Comparison of ENCODE assay signal across 9 cellular contexts in genomic region chr2:159209341-159210306, GRCh38.
DNase-seq lines count a peak whose midpoint lies in the region; ATAC-seq and TF ChIP-seq lines count a peak whose summit lies in the region.
"Had no signal": no experiment of that assay in that cellular context is flagged by ENCODE, and none has a peak within 500 bp of the region (broad histone marks: within the 10 kb centered on the region; RNA-seq: fewer than 3 reads in every experiment).

No MANE protein-coding gene starts in this region.

- H3K9me3 ChIP-seq in neuronal stem cell (replicated peaks in 1 of 2; ENCODE audit: control insufficient read depth in 2 of 2, insufficient read depth in 1 of 2, low read depth in 1 of 2, low read length in 2 of 2): peaks cover 4 to 11% of the 10 kb centered on the region in 2 donors
- H3K9me3 ChIP-seq: prostate gland had no signal

- H3K4me2 ChIP-seq in neuronal stem cell (ENCODE audit: insufficient read depth, low read length, poor library complexity, severe bottlenecking): no peak overlapping the region

- H3K9me3 Mint-ChIP-seq in endothelial cell (ENCODE audit: unreplicated experiment): no peaks in the 10 kb centered on the region

- peak overlapping the region; percentile 8 for H3K27ac ChIP-seq in neuronal stem cell (replicated peaks; ENCODE audit: low read length)
- H3K27ac ChIP-seq: prostate gland had no signal

- no peak overlapping the region for H3K14ac ChIP-seq in neuronal stem cell (ENCODE audit: low read length)

- H3K27ac Mint-ChIP-seq in endothelial cell (ENCODE audit: unreplicated experiment): no peak overlapping the region

- no peak overlapping the region for H3K9ac ChIP-seq in neuronal stem cell (ENCODE audit: low read depth, low read length, poor library complexity)

- no peak overlapping the region for H3K4me3 ChIP-seq in neuronal stem cell (ENCODE audit: low read length in 2 of 2)
- H3K4me3 ChIP-seq: prostate gland had no signal

- H3K4ac ChIP-seq in neuronal stem cell (ENCODE audit: low read length): peak overlapping the region; percentile 76

- H4K8ac ChIP-seq in neuronal stem cell (ENCODE audit: low read depth, low read length): no peak overlapping the region

- peak overlapping the region; percentile 80 for H3K18ac ChIP-seq in neuronal stem cell (ENCODE audit: low read length)

- H4K91ac ChIP-seq in neuronal stem cell (ENCODE audit: low read depth, low read length, poor library complexity): no peak overlapping the region

- TF ChIP-seq CTCF in endothelial cell (IDR thresholded peaks at IDR 0.05; ENCODE audit: unreplicated experiment): no peak

- no CpG with 5 or more reads among the region's 15 CpGs for WGBS in neuronal stem cell (ENCODE audit: extremely low coverage in 2 of 2, insufficient read length in 2 of 2, insufficient replicate concordance in 1 of 2), 2 donors

- H3K79me1 ChIP-seq in neuronal stem cell (ENCODE audit: low read depth, low read length): no peaks in the 10 kb centered on the region

- H2BK5ac ChIP-seq in neuronal stem cell (ENCODE audit: low read length): no peak overlapping the region

- peak overlapping the region; percentile 77 for H2AK5ac ChIP-seq in neuronal stem cell (ENCODE audit: low read depth, low read length)

- H3K36me3 Mint-ChIP-seq in endothelial cell (ENCODE audit: low read depth, unreplicated experiment): peaks cover 52% of the 10 kb centered on the region

- ATAC-seq in GM18907 (IDR thresholded peaks at IDR 0.05; ENCODE audit: unreplicated experiment): peak; percentile 86
- peak; percentile 68 for ATAC-seq in HG02973 (IDR thresholded peaks at IDR 0.05; ENCODE audit: unreplicated experiment)
- ATAC-seq in GM19455 (IDR thresholded peaks at IDR 0.05; ENCODE audit: unreplicated experiment): no peak
- ATAC-seq in HG02852 (IDR thresholded peaks at IDR 0.05; ENCODE audit: unreplicated experiment): no peak

- H3K4me3 Mint-ChIP-seq in endothelial cell (ENCODE audit: unreplicated experiment): no peak overlapping the region

- no peaks in the 10 kb centered on the region for H3K27me3 ChIP-seq in neuronal stem cell (ENCODE audit: control insufficient read depth in 3 of 3, insufficient read depth in 3 of 3, low read depth in 1 of 3, low read length in 3 of 3)

- H3K23ac ChIP-seq in neuronal stem cell (ENCODE audit: low read depth, low read length, poor library complexity): peak overlapping the region; percentile 82

- H2BK12ac ChIP-seq in neuronal stem cell (ENCODE audit: low read length): no peak overlapping the region

- peak; percentile 2 for DNase-seq in activated T-cell treated with anti-CD3 and anti-CD28 coated beads for 4 hours
- DNase-seq in neuronal stem cell (ENCODE audit: low spot score): no peak
- no peak for DNase-seq in endothelial cell (ENCODE audit: low spot score)
- DNase-seq in NCI-H2029 treated with DMSO at 0.1 percent for 48 hours (lab: John Stamatoyannopoulos, UW): no peak

- H2BK15ac ChIP-seq in neuronal stem cell (ENCODE audit: low read length): no peak overlapping the region

- H3K27me3 Mint-ChIP-seq in endothelial cell (ENCODE audit: unreplicated experiment): peaks cover 11% of the 10 kb centered on the region

- peak overlapping the region; percentile 14 for H2BK120ac ChIP-seq in neuronal stem cell (ENCODE audit: low read depth, low read length)

- H3K4me1 ChIP-seq in neuronal stem cell (ENCODE audit: control insufficient read depth in 2 of 2, insufficient read depth in 1 of 2, low read depth in 1 of 2, low read length in 2 of 2): peaks cover 27 to 31% of the 10 kb centered on the region in 2 donors
- H3K4me1 ChIP-seq: prostate gland had no signal

- peaks cover 2% of the 10 kb centered on the region for H3K4me1 Mint-ChIP-seq in endothelial cell (ENCODE audit: unreplicated experiment)

- H2AFZ ChIP-seq in neuronal stem cell (ENCODE audit: low read length): no peak overlapping the region

- peaks cover 2 to 33% of the 10 kb centered on the region in 2 donors for H3K36me3 ChIP-seq in neuronal stem cell (replicated peaks in 1 of 2; ENCODE audit: control insufficient read depth in 2 of 2, insufficient read depth in 2 of 2, low read length in 2 of 2)

Comparison
In these comparisons a context has a peak if more than half of its experiments do, and no peak if none do; other contexts are left out.
1. ATAC-seq: peak in GM18907 (single experiment) and HG02973 (single experiment); none in GM19455 (single experiment) and HG02852 (single experiment).